ENCODE assay signal across 28 cellular contexts in genomic region chr6:3443221-3443515, GRCh38.
"Had no signal": no experiment of that assay in that cellular context is flagged by ENCODE, and none has a peak within 500 bp of the region (broad histone marks: within the 10 kb centered on the region; RNA-seq: fewer than 3 reads in every experiment).

No MANE protein-coding gene starts in this region.

- ATAC-seq: heart left ventricle; stimulated activated naive CD8-positive, alpha-beta T cell treated with anti-CD3 and anti-CD28 coated beads, Interleukin-15, Interleukin-2, amounts not matched to agents 100 U/mL and 50 U/mL, for 24 hours had no signal

- H3K4me3 ChIP-seq: adrenal gland, ascending aorta, esophagus muscularis mucosa, heart left ventricle, left lung, lower lobe of right lung, right lobe of liver, testis, uterus had no signal

- H3K4me1 Mint-ChIP-seq: activated CD4-positive, alpha-beta T cell treated with anti-CD3 and anti-CD28 coated beads, Interleukin-2, amount 10 ng/mL, durations not matched to agents 24 days and 14 days; activated naive CD8-positive, alpha-beta T cell treated with anti-CD3 and anti-CD28 coated beads for 36 hours; naive B cell had no signal

- H3K27me3 Mint-ChIP-seq: activated CD4-positive, alpha-beta memory T cell treated with anti-CD3 and anti-CD28 coated beads for 36 hours; activated CD4-positive, alpha-beta T cell treated with anti-CD3 and anti-CD28 coated beads, Interleukin-2, amount 10 ng/mL, durations not matched to agents 24 days and 14 days; activated naive CD8-positive, alpha-beta T cell treated with anti-CD3 and anti-CD28 coated beads for 36 hours; progenitor cell of endocrine pancreas had no signal

- H3K27ac ChIP-seq: adrenal gland, ascending aorta, brain microvascular endothelial cell, esophagus muscularis mucosa, foreskin keratinocyte, heart left ventricle, left lung, lower lobe of right lung, neutrophil, right lobe of liver, testis, uterus had no signal

- H3K36me3 Mint-ChIP-seq: activated CD4-positive, alpha-beta memory T cell treated with anti-CD3 and anti-CD28 coated beads for 36 hours; activated naive CD8-positive, alpha-beta T cell treated with anti-CD3 and anti-CD28 coated beads for 36 hours had no signal

- H3K4me1 ChIP-seq: adrenal gland, ascending aorta, left lung, right lobe of liver, testis, uterus had no signal

- H3K9me3 Mint-ChIP-seq: activated CD4-positive, alpha-beta memory T cell treated with anti-CD3 and anti-CD28 coated beads for 36 hours; activated CD4-positive, alpha-beta T cell treated with anti-CD3 and anti-CD28 coated beads, Interleukin-2, amount 10 ng/mL, durations not matched to agents 24 days and 14 days; activated naive CD4-positive, alpha-beta T cell treated with anti-CD3 and anti-CD28 coated beads for 36 hours; activated naive CD8-positive, alpha-beta T cell treated with anti-CD3 and anti-CD28 coated beads for 36 hours; activated T-helper 1 cell treated with anti-CD3 and anti-CD28 coated beads, Interleukin-12 subunit alpha, Interleukin-12 subunit beta, Interleukin-2, Interleukin-4 antibody, amounts not matched to agents 30 ng/mL and 10 ng/mL and 1 ng/mL, durations not matched to agents 14 hours and 24 hours and 36 hours; nephron progenitor cell had no signal

- H3K9me3 ChIP-seq: adrenal gland, ascending aorta, esophagus muscularis mucosa, heart left ventricle, left lung, lower lobe of right lung, neutrophil, right lobe of liver, testis, uterus had no signal

- H3K27me3 ChIP-seq: adrenal gland, ascending aorta, brain microvascular endothelial cell, esophagus muscularis mucosa, foreskin keratinocyte, heart left ventricle, left lung, right lobe of liver, testis, uterus had no signal

- H3K4me3 Mint-ChIP-seq: activated CD4-positive, alpha-beta memory T cell treated with anti-CD3 and anti-CD28 coated beads for 36 hours; activated CD4-positive, alpha-beta T cell treated with anti-CD3 and anti-CD28 coated beads, Interleukin-2, amount 10 ng/mL, durations not matched to agents 24 days and 14 days; activated naive CD4-positive, alpha-beta T cell treated with anti-CD3 and anti-CD28 coated beads for 36 hours; activated naive CD8-positive, alpha-beta T cell treated with anti-CD3 and anti-CD28 coated beads for 36 hours; activated T-helper 1 cell treated with anti-CD3 and anti-CD28 coated beads, Interleukin-12 subunit alpha, Interleukin-12 subunit beta, Interleukin-2, Interleukin-4 antibody, amounts not matched to agents 30 ng/mL and 10 ng/mL and 1 ng/mL, durations not matched to agents 14 hours and 24 hours and 36 hours; naive B cell; nephron progenitor cell had no signal

- DNase-seq: activated CD4-positive, alpha-beta memory T cell treated with anti-CD3 and anti-CD28 coated beads for 36 hours; activated CD4-positive, alpha-beta T cell treated with anti-CD3 and anti-CD28 coated beads, Interleukin-2, amount 10 ng/mL, durations not matched to agents 24 days and 14 days; activated CD4-positive, CD25-positive, alpha-beta regulatory T cell treated with anti-CD3 and anti-CD28 coated beads, Interleukin-2, amount 50 U/mL, for 72 hours; activated CD8-positive, alpha-beta memory T cell treated with anti-CD3 and anti-CD28 coated beads, Interleukin-2, amount 50 U/mL, for 4 hours; activated effector memory CD4-positive, alpha-beta T cell treated with anti-CD3 and anti-CD28 coated beads, Interleukin-2, amount 50 U/mL, for 16 hours; activated naive CD4-positive, alpha-beta T cell treated with anti-CD3 and anti-CD28 coated beads for 36 hours; activated naive CD8-positive, alpha-beta T cell treated with anti-CD3 and anti-CD28 coated beads for 36 hours; activated T-cell treated with anti-CD3 and anti-CD28 coated beads, Interleukin-2, amount 50 U/mL, for 1 hour; adrenal gland; heart left ventricle; left lung; lower lobe of right lung; naive B cell; nephron progenitor cell; right lobe of liver; stimulated activated CD4-positive, alpha-beta T cell treated with anti-CD3 and anti-CD28 coated beads, Interleukin-12 subunit alpha, Interleukin-12 subunit beta, amount 100 ng/mL, for 4 hours; stimulated activated CD4-positive, alpha-beta T cell treated with anti-CD3 and anti-CD28 coated beads, Interleukin-4, amount 100 ng/mL, for 1 hour; stimulated activated naive CD8-positive, alpha-beta T cell treated with anti-CD3 and anti-CD28 coated beads, Interleukin-15, Interleukin-2, amounts not matched to agents 100 U/mL and 50 U/mL, for 24 hours; T1000; testis; uterus had no signal

- H3K27ac Mint-ChIP-seq: activated CD4-positive, alpha-beta memory T cell treated with anti-CD3 and anti-CD28 coated beads for 36 hours; activated CD4-positive, alpha-beta T cell treated with anti-CD3 and anti-CD28 coated beads, Interleukin-2, amount 10 ng/mL, durations not matched to agents 24 days and 14 days; activated naive CD4-positive, alpha-beta T cell treated with anti-CD3 and anti-CD28 coated beads for 36 hours; activated naive CD8-positive, alpha-beta T cell treated with anti-CD3 and anti-CD28 coated beads for 36 hours; activated T-helper 1 cell treated with anti-CD3 and anti-CD28 coated beads, Interleukin-12 subunit alpha, Interleukin-12 subunit beta, Interleukin-2, Interleukin-4 antibody, amounts not matched to agents 30 ng/mL and 10 ng/mL and 1 ng/mL, durations not matched to agents 14 hours and 24 hours and 36 hours; naive B cell; nephron progenitor cell had no signal

- H3K36me3 ChIP-seq: adrenal gland, ascending aorta, brain microvascular endothelial cell, esophagus muscularis mucosa, heart left ventricle, left lung, lower lobe of right lung, neutrophil, right lobe of liver, uterus had no signal
